ENCODE assay signal across 1 cellular context in the genomic region with DNA sequence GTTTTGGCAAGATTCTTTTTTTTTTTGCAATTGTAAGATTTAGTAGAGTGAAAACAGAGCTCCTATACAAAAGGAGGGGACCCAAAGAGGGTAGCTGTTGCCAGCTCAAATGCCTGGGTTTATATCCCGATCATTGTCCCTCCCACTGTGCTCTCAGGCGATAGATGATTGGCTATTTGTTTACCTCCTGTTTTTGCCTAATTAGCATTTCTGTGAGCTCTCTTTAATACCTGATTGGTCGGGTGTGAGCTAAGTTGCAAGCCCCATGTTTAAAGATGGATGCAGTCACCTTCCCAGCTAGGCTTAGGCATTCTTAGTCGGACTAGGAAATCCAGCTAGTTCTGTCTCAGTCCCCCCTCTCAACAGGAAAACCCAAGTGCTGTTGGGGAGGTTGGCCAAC.
TF ChIP-seq lines count a peak whose summit lies in the region.

No MANE protein-coding gene starts in this region.

TF ChIP-seq in K562, 482 proteins besides CTCF, POLR2A, EP300 and RAD21:
- TF ChIP-seq ESRRB (CRISPR knock-in tag; IDR thresholded peaks at IDR 0.05; ENCODE audit: borderline replicate concordance) (no peak), MAFG (tag; conservative IDR thresholded peaks at IDR 0.05) (0 out of 2 replicates have a peak, but pooled peaks have one; percentile 27), STAT5A (IDR thresholded peaks at IDR 0.05; ENCODE audit: borderline replicate concordance, low read length) (no peak), ZNF316 (IDR thresholded peaks at IDR 0.05) (peak; percentile 73), GABPA (tag; conservative IDR thresholded peaks at IDR 0.05; ENCODE audit: low read depth) (no peak), MCM7 (IDR thresholded peaks at IDR 0.05) (no peak), CBFB (CRISPR knock-in tag; IDR thresholded peaks at IDR 0.05) (no peak)
